Comparison of ENCODE assay signal across 1 cellular context in the genomic region with DNA sequence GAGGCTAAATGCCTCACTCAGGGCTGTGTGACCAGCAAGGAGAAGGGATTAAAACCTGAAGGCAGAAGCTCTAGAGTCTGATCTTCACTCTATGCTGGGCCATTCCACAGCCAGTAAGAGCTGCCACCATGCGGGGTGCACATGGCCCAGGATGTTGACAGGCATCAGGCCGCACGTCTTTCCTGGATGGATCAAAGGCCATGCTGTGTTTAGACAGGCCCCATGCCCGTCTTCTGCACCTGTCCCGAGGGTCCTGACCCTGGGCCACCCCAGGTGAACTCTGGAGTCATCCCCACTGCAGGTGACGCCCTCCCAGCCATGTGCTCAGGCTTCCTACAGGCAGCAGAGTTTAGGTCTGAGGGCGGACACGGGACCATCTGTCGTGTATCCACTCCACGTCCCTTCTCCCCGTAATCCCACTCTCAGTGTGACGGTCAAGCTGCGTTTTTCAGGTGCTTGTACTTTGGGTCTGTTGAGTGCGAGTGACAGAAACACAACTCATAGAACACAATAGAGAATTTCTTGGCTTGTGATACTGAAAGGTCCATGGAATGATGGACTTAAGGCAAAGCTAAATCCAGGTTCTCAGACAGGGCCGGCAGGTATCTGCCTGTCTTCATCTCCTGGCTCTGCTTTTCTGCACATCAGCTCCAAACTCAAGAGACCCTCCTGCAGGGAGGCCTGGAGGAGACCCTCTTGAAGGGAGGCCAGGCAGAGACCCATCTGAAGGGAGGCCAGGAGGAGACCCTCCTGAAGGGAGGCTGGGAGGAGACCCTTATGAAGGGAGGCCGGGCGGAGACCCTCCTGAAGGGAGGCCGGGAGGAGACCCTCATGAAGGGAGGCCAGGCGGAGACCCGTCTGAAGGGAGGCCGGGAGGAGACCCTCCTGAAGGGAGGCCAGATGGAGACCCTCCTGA.
TF ChIP-seq lines count a peak whose summit lies in the region.

No MANE protein-coding gene starts in this region.

TF ChIP-seq in HepG2, 621 proteins besides CTCF, POLR2A, EP300 and RAD21 (continued from another document and continues in another):
- TF ChIP-seq RXRA (CRISPR knock-in tag; IDR thresholded peaks at IDR 0.05), result peak; percentile 80
- TF ChIP-seq, protein P1, sequence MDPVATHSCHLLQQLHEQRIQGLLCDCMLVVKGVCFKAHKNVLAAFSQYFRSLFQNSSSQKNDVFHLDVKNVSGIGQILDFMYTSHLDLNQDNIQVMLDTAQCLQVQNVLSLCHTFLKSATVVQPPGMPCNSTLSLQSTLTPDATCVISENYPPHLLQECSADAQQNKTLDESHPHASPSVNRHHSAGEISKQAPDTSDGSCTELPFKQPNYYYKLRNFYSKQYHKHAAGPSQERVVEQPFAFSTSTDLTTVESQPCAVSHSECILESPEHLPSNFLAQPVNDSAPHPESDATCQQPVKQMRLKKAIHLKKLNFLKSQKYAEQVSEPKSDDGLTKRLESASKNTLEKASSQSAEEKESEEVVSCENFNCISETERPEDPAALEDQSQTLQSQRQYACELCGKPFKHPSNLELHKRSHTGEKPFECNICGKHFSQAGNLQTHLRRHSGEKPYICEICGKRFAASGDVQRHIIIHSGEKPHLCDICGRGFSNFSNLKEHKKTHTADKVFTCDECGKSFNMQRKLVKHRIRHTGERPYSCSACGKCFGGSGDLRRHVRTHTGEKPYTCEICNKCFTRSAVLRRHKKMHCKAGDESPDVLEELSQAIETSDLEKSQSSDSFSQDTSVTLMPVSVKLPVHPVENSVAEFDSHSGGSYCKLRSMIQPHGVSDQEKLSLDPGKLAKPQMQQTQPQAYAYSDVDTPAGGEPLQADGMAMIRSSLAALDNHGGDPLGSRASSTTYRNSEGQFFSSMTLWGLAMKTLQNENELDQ (CRISPR knock-in tag; IDR thresholded peaks at IDR 0.05; ENCODE audit: borderline replicate concordance), result no peak
- TF ChIP-seq CREB1 (IDR thresholded peaks at IDR 0.05), result no peak
- TF ChIP-seq CREB1 (CRISPR knock-in tag; IDR thresholded peaks at IDR 0.05), result no peak
- no peak for TF ChIP-seq ZNF572 (CRISPR knock-in tag; IDR thresholded peaks at IDR 0.05)
- TF ChIP-seq MBD4 (IDR thresholded peaks at IDR 0.05; ENCODE audit: borderline replicate concordance, low read length), result no peak
- TF ChIP-seq, protein P2, sequence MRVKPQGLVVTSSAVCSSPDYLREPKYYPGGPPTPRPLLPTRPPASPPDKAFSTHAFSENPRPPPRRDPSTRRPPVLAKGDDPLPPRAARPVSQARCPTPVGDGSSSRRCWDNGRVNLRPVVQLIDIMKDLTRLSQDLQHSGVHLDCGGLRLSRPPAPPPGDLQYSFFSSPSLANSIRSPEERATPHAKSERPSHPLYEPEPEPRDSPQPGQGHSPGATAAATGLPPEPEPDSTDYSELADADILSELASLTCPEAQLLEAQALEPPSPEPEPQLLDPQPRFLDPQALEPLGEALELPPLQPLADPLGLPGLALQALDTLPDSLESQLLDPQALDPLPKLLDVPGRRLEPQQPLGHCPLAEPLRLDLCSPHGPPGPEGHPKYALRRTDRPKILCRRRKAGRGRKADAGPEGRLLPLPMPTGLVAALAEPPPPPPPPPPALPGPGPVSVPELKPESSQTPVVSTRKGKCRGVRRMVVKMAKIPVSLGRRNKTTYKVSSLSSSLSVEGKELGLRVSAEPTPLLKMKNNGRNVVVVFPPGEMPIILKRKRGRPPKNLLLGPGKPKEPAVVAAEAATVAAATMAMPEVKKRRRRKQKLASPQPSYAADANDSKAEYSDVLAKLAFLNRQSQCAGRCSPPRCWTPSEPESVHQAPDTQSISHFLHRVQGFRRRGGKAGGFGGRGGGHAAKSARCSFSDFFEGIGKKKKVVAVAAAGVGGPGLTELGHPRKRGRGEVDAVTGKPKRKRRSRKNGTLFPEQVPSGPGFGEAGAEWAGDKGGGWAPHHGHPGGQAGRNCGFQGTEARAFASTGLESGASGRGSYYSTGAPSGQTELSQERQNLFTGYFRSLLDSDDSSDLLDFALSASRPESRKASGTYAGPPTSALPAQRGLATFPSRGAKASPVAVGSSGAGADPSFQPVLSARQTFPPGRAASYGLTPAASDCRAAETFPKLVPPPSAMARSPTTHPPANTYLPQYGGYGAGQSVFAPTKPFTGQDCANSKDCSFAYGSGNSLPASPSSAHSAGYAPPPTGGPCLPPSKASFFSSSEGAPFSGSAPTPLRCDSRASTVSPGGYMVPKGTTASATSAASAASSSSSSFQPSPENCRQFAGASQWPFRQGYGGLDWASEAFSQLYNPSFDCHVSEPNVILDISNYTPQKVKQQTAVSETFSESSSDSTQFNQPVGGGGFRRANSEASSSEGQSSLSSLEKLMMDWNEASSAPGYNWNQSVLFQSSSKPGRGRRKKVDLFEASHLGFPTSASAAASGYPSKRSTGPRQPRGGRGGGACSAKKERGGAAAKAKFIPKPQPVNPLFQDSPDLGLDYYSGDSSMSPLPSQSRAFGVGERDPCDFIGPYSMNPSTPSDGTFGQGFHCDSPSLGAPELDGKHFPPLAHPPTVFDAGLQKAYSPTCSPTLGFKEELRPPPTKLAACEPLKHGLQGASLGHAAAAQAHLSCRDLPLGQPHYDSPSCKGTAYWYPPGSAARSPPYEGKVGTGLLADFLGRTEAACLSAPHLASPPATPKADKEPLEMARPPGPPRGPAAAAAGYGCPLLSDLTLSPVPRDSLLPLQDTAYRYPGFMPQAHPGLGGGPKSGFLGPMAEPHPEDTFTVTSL (CRISPR knock-in tag; IDR thresholded peaks at IDR 0.05; ENCODE audit: borderline replicate concordance), result no peak
- TF ChIP-seq TP53 (CRISPR knock-in tag; conservative IDR thresholded peaks at IDR 0.05), result no peak
- no peak for TF ChIP-seq ETV6 (CRISPR knock-in tag; conservative IDR thresholded peaks at IDR 0.05)
- TF ChIP-seq, protein P3, sequence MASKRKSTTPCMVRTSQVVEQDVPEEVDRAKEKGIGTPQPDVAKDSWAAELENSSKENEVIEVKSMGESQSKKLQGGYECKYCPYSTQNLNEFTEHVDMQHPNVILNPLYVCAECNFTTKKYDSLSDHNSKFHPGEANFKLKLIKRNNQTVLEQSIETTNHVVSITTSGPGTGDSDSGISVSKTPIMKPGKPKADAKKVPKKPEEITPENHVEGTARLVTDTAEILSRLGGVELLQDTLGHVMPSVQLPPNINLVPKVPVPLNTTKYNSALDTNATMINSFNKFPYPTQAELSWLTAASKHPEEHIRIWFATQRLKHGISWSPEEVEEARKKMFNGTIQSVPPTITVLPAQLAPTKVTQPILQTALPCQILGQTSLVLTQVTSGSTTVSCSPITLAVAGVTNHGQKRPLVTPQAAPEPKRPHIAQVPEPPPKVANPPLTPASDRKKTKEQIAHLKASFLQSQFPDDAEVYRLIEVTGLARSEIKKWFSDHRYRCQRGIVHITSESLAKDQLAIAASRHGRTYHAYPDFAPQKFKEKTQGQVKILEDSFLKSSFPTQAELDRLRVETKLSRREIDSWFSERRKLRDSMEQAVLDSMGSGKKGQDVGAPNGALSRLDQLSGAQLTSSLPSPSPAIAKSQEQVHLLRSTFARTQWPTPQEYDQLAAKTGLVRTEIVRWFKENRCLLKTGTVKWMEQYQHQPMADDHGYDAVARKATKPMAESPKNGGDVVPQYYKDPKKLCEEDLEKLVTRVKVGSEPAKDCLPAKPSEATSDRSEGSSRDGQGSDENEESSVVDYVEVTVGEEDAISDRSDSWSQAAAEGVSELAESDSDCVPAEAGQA (IDR thresholded peaks at IDR 0.05; ENCODE audit: low read depth), result no peak
- TF ChIP-seq, protein P3 (CRISPR knock-in tag; IDR thresholded peaks at IDR 0.05; ENCODE audit: borderline replicate concordance), result no peak
- peak; percentile 85 for TF ChIP-seq RXRB (CRISPR knock-in tag; IDR thresholded peaks at IDR 0.05; ENCODE audit: borderline replicate concordance)
- TF ChIP-seq, protein P4, sequence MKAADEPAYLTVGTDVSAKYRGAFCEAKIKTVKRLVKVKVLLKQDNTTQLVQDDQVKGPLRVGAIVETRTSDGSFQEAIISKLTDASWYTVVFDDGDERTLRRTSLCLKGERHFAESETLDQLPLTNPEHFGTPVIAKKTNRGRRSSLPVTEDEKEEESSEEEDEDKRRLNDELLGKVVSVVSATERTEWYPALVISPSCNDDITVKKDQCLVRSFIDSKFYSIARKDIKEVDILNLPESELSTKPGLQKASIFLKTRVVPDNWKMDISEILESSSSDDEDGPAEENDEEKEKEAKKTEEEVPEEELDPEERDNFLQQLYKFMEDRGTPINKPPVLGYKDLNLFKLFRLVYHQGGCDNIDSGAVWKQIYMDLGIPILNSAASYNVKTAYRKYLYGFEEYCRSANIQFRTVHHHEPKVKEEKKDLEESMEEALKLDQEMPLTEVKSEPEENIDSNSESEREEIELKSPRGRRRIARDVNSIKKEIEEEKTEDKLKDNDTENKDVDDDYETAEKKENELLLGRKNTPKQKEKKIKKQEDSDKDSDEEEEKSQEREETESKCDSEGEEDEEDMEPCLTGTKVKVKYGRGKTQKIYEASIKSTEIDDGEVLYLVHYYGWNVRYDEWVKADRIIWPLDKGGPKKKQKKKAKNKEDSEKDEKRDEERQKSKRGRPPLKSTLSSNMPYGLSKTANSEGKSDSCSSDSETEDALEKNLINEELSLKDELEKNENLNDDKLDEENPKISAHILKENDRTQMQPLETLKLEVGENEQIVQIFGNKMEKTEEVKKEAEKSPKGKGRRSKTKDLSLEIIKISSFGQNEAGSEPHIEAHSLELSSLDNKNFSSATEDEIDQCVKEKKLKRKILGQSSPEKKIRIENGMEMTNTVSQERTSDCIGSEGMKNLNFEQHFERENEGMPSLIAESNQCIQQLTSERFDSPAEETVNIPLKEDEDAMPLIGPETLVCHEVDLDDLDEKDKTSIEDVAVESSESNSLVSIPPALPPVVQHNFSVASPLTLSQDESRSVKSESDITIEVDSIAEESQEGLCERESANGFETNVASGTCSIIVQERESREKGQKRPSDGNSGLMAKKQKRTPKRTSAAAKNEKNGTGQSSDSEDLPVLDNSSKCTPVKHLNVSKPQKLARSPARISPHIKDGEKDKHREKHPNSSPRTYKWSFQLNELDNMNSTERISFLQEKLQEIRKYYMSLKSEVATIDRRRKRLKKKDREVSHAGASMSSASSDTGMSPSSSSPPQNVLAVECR (CRISPR knock-in tag; IDR thresholded peaks at IDR 0.05; ENCODE audit: borderline replicate concordance), result no peak; the same call in 1 of the 2 replicates
- no peak for TF ChIP-seq PHF5A (CRISPR knock-in tag; IDR thresholded peaks at IDR 0.05; ENCODE audit: low read depth, unreplicated experiment)
- TF ChIP-seq ZNF124 (CRISPR knock-in tag; IDR thresholded peaks at IDR 0.05), result no peak
- TF ChIP-seq, protein P5, sequence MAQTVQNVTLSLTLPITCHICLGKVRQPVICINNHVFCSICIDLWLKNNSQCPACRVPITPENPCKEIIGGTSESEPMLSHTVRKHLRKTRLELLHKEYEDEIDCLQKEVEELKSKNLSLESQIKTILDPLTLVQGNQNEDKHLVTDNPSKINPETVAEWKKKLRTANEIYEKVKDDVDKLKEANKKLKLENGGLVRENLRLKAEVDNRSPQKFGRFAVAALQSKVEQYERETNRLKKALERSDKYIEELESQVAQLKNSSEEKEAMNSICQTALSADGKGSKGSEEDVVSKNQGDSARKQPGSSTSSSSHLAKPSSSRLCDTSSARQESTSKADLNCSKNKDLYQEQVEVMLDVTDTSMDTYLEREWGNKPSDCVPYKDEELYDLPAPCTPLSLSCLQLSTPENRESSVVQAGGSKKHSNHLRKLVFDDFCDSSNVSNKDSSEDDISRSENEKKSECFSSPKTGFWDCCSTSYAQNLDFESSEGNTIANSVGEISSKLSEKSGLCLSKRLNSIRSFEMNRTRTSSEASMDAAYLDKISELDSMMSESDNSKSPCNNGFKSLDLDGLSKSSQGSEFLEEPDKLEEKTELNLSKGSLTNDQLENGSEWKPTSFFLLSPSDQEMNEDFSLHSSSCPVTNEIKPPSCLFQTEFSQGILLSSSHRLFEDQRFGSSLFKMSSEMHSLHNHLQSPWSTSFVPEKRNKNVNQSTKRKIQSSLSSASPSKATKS (CRISPR knock-in tag; IDR thresholded peaks at IDR 0.05), result no peak
- TF ChIP-seq ZNF441 (CRISPR knock-in tag; IDR thresholded peaks at IDR 0.05; ENCODE audit: borderline replicate concordance), result no peak
- TF ChIP-seq SMC3 (IDR thresholded peaks at IDR 0.05; ENCODE audit: low read length), result no peak
- no peak for TF ChIP-seq NONO (IDR thresholded peaks at IDR 0.05)
- no peak for TF ChIP-seq NONO (CRISPR knock-in tag; conservative IDR thresholded peaks at IDR 0.05)
- TF ChIP-seq ZNF563 (CRISPR knock-in tag; IDR thresholded peaks at IDR 0.05), result no peak
- TF ChIP-seq SP2 (CRISPR knock-in tag; IDR thresholded peaks at IDR 0.05), result no peak
- TF ChIP-seq KDM5A (IDR thresholded peaks at IDR 0.05; ENCODE audit: borderline replicate concordance, low read length), result no peak
- no peak for TF ChIP-seq ATAD3A (CRISPR knock-in tag; IDR thresholded peaks at IDR 0.05)
- TF ChIP-seq SIN3A (IDR thresholded peaks at IDR 0.05; ENCODE audit: borderline replicate concordance, low read depth, low read length), result no peak
- no peak for TF ChIP-seq NFE2L2 (IDR thresholded peaks at IDR 0.05; ENCODE audit: low read length)
- no peak for TF ChIP-seq KDM3A (CRISPR knock-in tag; IDR thresholded peaks at IDR 0.05; ENCODE audit: low read depth)
- TF ChIP-seq, protein P6, sequence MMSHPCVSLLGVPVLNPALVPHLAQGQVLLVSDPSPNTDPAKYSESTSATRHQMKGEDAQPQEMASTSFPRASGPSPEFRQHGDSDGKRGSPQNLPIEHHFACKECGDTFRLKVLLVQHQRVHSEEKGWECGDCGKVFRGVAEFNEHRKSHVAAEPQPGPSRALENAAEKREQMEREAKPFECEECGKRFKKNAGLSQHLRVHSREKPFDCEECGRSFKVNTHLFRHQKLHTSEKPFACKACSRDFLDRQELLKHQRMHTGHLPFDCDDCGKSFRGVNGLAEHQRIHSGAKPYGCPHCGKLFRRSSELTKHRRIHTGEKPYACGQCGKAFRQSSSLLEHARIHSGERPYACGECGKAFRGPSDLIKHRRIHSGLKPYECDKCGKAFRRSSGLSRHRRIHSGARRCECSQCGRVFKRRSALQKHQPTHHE (CRISPR knock-in tag; IDR thresholded peaks at IDR 0.05; ENCODE audit: borderline replicate concordance), result no peak
- TF ChIP-seq ZBTB21 (CRISPR knock-in tag; IDR thresholded peaks at IDR 0.05), result no peak
- TF ChIP-seq ZNF660 (CRISPR knock-in tag; IDR thresholded peaks at IDR 0.05; ENCODE audit: borderline replicate concordance, low read depth), result no peak
- no peak for TF ChIP-seq TAF15 (IDR thresholded peaks at IDR 0.05; ENCODE audit: low read depth, low read length, poor library complexity, severe bottlenecking)
- TF ChIP-seq PAF1 (CRISPR knock-in tag; IDR thresholded peaks at IDR 0.05), result no peak
- no peak for TF ChIP-seq STAG1 (CRISPR knock-in tag; IDR thresholded peaks at IDR 0.05)
- TF ChIP-seq ZNF619 (CRISPR knock-in tag; IDR thresholded peaks at IDR 0.05), result no peak
